In the genomic region with DNA sequence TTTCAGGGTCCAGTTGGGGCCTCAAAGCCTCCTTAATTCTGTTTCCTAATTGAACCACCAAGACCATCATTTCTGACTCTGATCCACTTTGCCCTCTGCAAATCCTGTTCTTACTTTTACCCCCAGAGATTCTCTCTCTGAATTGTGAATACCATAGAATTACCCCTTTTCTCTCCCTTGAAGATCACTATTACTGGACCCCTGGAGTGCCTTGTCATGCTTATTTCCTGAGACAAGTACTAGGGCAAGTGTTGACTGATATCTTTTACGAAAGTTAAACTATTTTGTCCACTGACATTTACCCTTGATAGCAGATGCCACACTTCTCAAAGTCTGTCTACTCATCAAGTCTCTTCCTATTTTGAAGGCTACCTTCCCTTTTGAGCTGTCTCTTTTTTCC, we compare ENCODE assay signal across 24 cellular contexts.
"Had no signal": no experiment of that assay in that cellular context is flagged by ENCODE, and none has a peak within 500 bp of the region (broad histone marks: within the 10 kb centered on the region; RNA-seq: fewer than 3 reads in every experiment).

No MANE protein-coding gene starts in this region.

- H3K9me3 ChIP-seq: adrenal gland, ascending aorta, left ventricle myocardium inferior, thoracic aorta, upper lobe of left lung had no signal

- H3K9me3 Mint-ChIP-seq: activated CD4-positive, alpha-beta memory T cell treated with anti-CD3 and anti-CD28 coated beads, Interleukin-2, amount 10 ng/mL, durations not matched to agents 7 days and 5 days; activated T-helper 2 cell treated with anti-CD3 and anti-CD28 coated beads, Interferon-gamma antibody, Interleukin-2, Interleukin-4, amounts not matched to agents 10 μg/mL and 5 μg/mL and 100 μg/mL, durations not matched to agents 14 hours and 24 hours and 36 hours; nephron had no signal

- H3K36me3 ChIP-seq: adrenal gland, ascending aorta, brain microvascular endothelial cell, left ventricle myocardium inferior, thoracic aorta, upper lobe of left lung had no signal

- H3K27ac ChIP-seq: adrenal gland, ascending aorta, brain microvascular endothelial cell, left ventricle myocardium inferior, parathyroid adenoma, thoracic aorta, upper lobe of left lung had no signal

- H3K27me3 ChIP-seq: adrenal gland, ascending aorta, brain microvascular endothelial cell, upper lobe of left lung had no signal

- DNase-seq: activated CD4-positive, alpha-beta memory T cell treated with anti-CD3 and anti-CD28 coated beads, Interleukin-2, amount 10 ng/mL, durations not matched to agents 7 days and 5 days; activated CD4-positive, alpha-beta T cell treated with anti-CD3 and anti-CD28 coated beads, Interleukin-2, amount 10 ng/mL, durations not matched to agents 24 days and 14 days; activated CD4-positive, CD25-positive, alpha-beta regulatory T cell; activated naive CD4-positive, alpha-beta T cell treated with Interleukin-2 at 50 U/mL for 16 hours; adrenal gland; brain microvascular endothelial cell; caudate nucleus; dermis blood vessel endothelial cell; effector CD8-positive, alpha-beta T cell; erythroblast; foreskin fibroblast; left ventricle myocardium inferior; mammary epithelial cell; midbrain; right cardiac atrium; stimulated activated CD4-positive, alpha-beta T cell treated with anti-CD3 and anti-CD28 coated beads, Interleukin-4, amount 100 ng/mL, for 24 hours; stimulated activated naive CD4-positive, alpha-beta T cell treated with Interleukin-2 at 50 U/mL for 16 hours; T-helper 9 cell; upper lobe of left lung had no signal

- H3K27ac Mint-ChIP-seq: activated CD4-positive, alpha-beta memory T cell treated with anti-CD3 and anti-CD28 coated beads, Interleukin-2, amount 10 ng/mL, durations not matched to agents 7 days and 5 days; activated CD4-positive, alpha-beta T cell treated with anti-CD3 and anti-CD28 coated beads, Interleukin-2, amount 10 ng/mL, durations not matched to agents 24 days and 14 days; activated T-helper 2 cell treated with anti-CD3 and anti-CD28 coated beads, Interferon-gamma antibody, Interleukin-2, Interleukin-4, amounts not matched to agents 10 μg/mL and 5 μg/mL and 100 μg/mL, durations not matched to agents 14 hours and 24 hours and 36 hours; nephron had no signal

- H3K27me3 Mint-ChIP-seq: activated CD4-positive, alpha-beta memory T cell treated with anti-CD3 and anti-CD28 coated beads, Interleukin-2, amount 10 ng/mL, durations not matched to agents 7 days and 5 days; activated CD4-positive, alpha-beta T cell treated with anti-CD3 and anti-CD28 coated beads, Interleukin-2, amount 10 ng/mL, durations not matched to agents 24 days and 14 days had no signal

- H3K4me3 ChIP-seq: adrenal gland, ascending aorta, left ventricle myocardium inferior, thoracic aorta, upper lobe of left lung had no signal

- H3K9ac ChIP-seq: parathyroid adenoma had no signal

- H3K4me3 Mint-ChIP-seq: activated CD4-positive, alpha-beta memory T cell treated with anti-CD3 and anti-CD28 coated beads, Interleukin-2, amount 10 ng/mL, durations not matched to agents 7 days and 5 days; activated CD4-positive, alpha-beta T cell treated with anti-CD3 and anti-CD28 coated beads, Interleukin-2, amount 10 ng/mL, durations not matched to agents 24 days and 14 days; nephron had no signal

- H3K4me1 Mint-ChIP-seq: nephron had no signal

- H3K4me1 ChIP-seq: ascending aorta, parathyroid adenoma had no signal

- ATAC-seq: right cardiac atrium had no signal

- H3K79me2 ChIP-seq: parathyroid adenoma had no signal
